Comparison of ENCODE assay signal across 21 cellular contexts in the genomic region with DNA sequence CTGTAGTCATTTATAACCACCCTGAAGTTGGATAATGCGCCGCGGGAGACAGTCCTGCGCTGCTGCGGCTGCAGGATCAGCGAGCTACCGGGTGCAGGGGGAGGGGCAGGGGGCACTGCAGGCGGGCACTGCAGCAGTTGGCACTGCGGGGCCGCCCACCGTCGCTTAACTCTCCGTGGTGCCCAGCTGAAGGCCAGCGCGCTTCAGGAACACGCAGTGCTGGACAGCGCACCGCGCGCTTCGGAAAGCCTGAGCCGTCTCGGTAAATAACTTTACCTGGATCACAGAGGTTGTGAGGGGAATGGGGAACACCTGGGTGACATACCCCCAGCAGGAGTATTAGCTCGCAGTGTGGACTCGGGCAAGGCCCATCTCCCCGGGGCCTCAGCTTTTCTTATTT. TPM values are rescaled to one million over a fixed set of nuclear protein-coding genes. Genes with fewer than 3 reads are reported as not detected.
DNase-seq lines count a peak whose midpoint lies in the region; ATAC-seq, FAIRE-seq and TF ChIP-seq lines count a peak whose summit lies in the region.
"Had no signal": no experiment of that assay in that cellular context is flagged by ENCODE, and none has a peak within 500 bp of the region (broad histone marks: within the 10 kb centered on the region; RNA-seq: fewer than 3 reads in every experiment).

No MANE protein-coding gene starts in this region.

- peak; percentile 15 for ATAC-seq in activated naive CD8-positive, alpha-beta T cell treated with anti-CD3 and anti-CD28 coated beads, Interleukin-2, amount 50 U/mL, for 24 hours
- ATAC-seq in left lung (peak; percentile 77), GM21576 (IDR thresholded peaks at IDR 0.05; ENCODE audit: unreplicated experiment) (no peak)
- no peak for ATAC-seq in CD4-positive, alpha-beta T cell (ENCODE audit: poor library complexity)
- ATAC-seq: naive thymus-derived CD8-positive, alpha-beta T cell had no signal

- H3K4me3 Mint-ChIP-seq in activated naive CD8-positive, alpha-beta T cell treated with anti-CD3 and anti-CD28 coated beads, Interleukin-2, amount 50 U/mL, for 24 hours = no peak overlapping the region
- H3K4me3 Mint-ChIP-seq in activated naive CD8-positive, alpha-beta T cell treated with anti-CD3 and anti-CD28 coated beads for 36 hours = no peak overlapping the region
- no peak overlapping the region for H3K4me3 Mint-ChIP-seq in CD4-positive, alpha-beta T cell
- H3K4me3 Mint-ChIP-seq: naive thymus-derived CD8-positive, alpha-beta T cell had no signal

- H2BK120ac ChIP-seq in H1 (replicated peaks; ENCODE audit: low read depth, low read length) = no peak overlapping the region

- peaks cover 30% of the 10 kb centered on the region for H3K27me3 Mint-ChIP-seq in activated naive CD8-positive, alpha-beta T cell treated with anti-CD3 and anti-CD28 coated beads, Interleukin-2, amount 50 U/mL, for 24 hours
- peaks cover 44% of the 10 kb centered on the region for H3K27me3 Mint-ChIP-seq in activated naive CD8-positive, alpha-beta T cell treated with anti-CD3 and anti-CD28 coated beads for 36 hours
- peaks cover 65% of the 10 kb centered on the region for H3K27me3 Mint-ChIP-seq in CD4-positive, alpha-beta T cell

- no peak overlapping the region for H3K23ac ChIP-seq in H1 (ENCODE audit: insufficient read length)

- TF ChIP-seq RAD21 in H1 (IDR thresholded peaks at IDR 0.05 in 1 of 2, conservative IDR thresholded peaks at IDR 0.05 in 1 of 2; ENCODE audit: low read depth in 2 of 2, low read length in 2 of 2) = no peak

- H3K4me3 ChIP-seq in H1 (ENCODE audit: extremely low read depth in 1 of 4, insufficient read depth in 2 of 4, low read depth in 3 of 4, low read length in 4 of 4) (no peak overlapping the region), left lung (no peak overlapping the region), stomach (no peak overlapping the region)
- H3K4me3 ChIP-seq: thoracic aorta had no signal

- no peak overlapping the region for H2BK20ac ChIP-seq in H1 (ENCODE audit: low read length)

- CTCF ChIA-PET in H1 (lab: Charles Lee; ENCODE audit: partially characterized antibody) = interaction anchor here (1.5 to 3.0 kb wide), 4 partner anchors 12 to 254 kb away, joined by 3 to 21 read pairs (median 5); partner anchors contain the start of gene LRFN2
- CTCF ChIA-PET in CD4-positive, alpha-beta T cell (lab: Charles Lee) = no interaction called here

- no peak overlapping the region for H2BK12ac ChIP-seq in H1 (ENCODE audit: low read depth, low read length)

- no peak overlapping the region for H4K8ac ChIP-seq in H1 (ENCODE audit: extremely low read depth, insufficient read depth, low read length)

- H3K4me1 ChIP-seq in H1 (replicated peaks in 1 of 4; ENCODE audit: control insufficient read depth in 3 of 4, insufficient read depth in 4 of 4, low read length in 3 of 4) (no peaks in the 10 kb centered on the region), left lung (no peaks in the 10 kb centered on the region), stomach (no peaks in the 10 kb centered on the region)

- H4K5ac ChIP-seq in H1 (ENCODE audit: insufficient read length, low read depth, low read length) = no peak overlapping the region

- no peaks in the 10 kb centered on the region for H3K27me3 ChIP-seq in H1 (replicated peaks in 1 of 4; ENCODE audit: control insufficient read depth in 3 of 4, extremely low read depth in 1 of 4, insufficient read depth in 3 of 4, low read length in 3 of 4)
- peaks cover 9 to 64% of the 10 kb centered on the region in 2 donors for H3K27me3 ChIP-seq in left lung
- H3K27me3 ChIP-seq in stomach = peaks cover 9 to 84% (median 20%) of the 10 kb centered on the region in 3 donors
- peaks cover 20% of the 10 kb centered on the region for H3K27me3 ChIP-seq in CD4-positive, alpha-beta T cell (ENCODE audit: control insufficient read depth, insufficient read depth, low read length)

- no peak overlapping the region for H3K18ac ChIP-seq in H1 (ENCODE audit: extremely low read depth, low read length)

- no peak for DNase-seq in activated naive CD8-positive, alpha-beta T cell treated with anti-CD3 and anti-CD28 coated beads, Interleukin-2, amount 50 U/mL, for 24 hours
- no peak for DNase-seq in activated naive CD8-positive, alpha-beta T cell treated with anti-CD3 and anti-CD28 coated beads for 36 hours
- no peak for DNase-seq in H1 (ENCODE audit: low read depth in 1 of 2, low spot score in 2 of 2)
- no peak for DNase-seq in left lung
- DNase-seq in stomach = peak; percentile 40
- no peak for DNase-seq in NCI-H526 (lab: John Stamatoyannopoulos, UW)
- DNase-seq in CD4-positive, alpha-beta T cell = no peak
- DNase-seq: activated CD4-positive, alpha-beta T cell treated with anti-CD3 and anti-CD28 coated beads for 4 hours; activated effector memory CD4-positive, alpha-beta T cell treated with anti-CD3 and anti-CD28 coated beads, Interleukin-2, amount 50 U/mL, for 16 hours; amygdala; MM.1S; naive thymus-derived CD8-positive, alpha-beta T cell; NCI-H187 treated with DMSO at 0.1 percent for 48 hours; NCI-H446; NK-92 treated with Interleukin-12 subunit alpha and Interleukin-12 subunit beta, amount 100 ng/mL, for 24 hours had no signal

- no peak overlapping the region for H2BK5ac ChIP-seq in H1 (ENCODE audit: low read depth, low read length)

- no peaks in the 10 kb centered on the region for H3K23me2 ChIP-seq in H1 (ENCODE audit: low read depth, low read length)

- no peak overlapping the region for H3K4ac ChIP-seq in H1 (replicated peaks; ENCODE audit: insufficient read length, low read depth, low read length)

- H2BK15ac ChIP-seq in H1 (ENCODE audit: low read length) = no peak overlapping the region

- H3K9me3 ChIP-seq in H1 (ENCODE audit: insufficient read depth in 2 of 2, low read depth in 1 of 2, low read length in 1 of 2) = no peaks in the 10 kb centered on the region
- no peaks in the 10 kb centered on the region for H3K9me3 ChIP-seq in left lung
- H3K9me3 ChIP-seq in stomach = no peaks in the 10 kb centered on the region
- no peaks in the 10 kb centered on the region for H3K9me3 ChIP-seq in CD4-positive, alpha-beta T cell (ENCODE audit: control insufficient read depth, low read length)
- H3K9me3 ChIP-seq: thoracic aorta had no signal

- H2AFZ ChIP-seq in H1 (ENCODE audit: low read length) = no peak overlapping the region

- intact Hi-C loops in left lung (cut with DNase I) = no loop called here
- intact Hi-C loops in stomach (cut with DNase I; ENCODE audit: low total_unique reads) = no loop called here
- intact Hi-C loops in CD4-positive, alpha-beta T cell (cut with DNase I, micrococcal nuclease) = no loop called here

- TF ChIP-seq POLR2A in H1 (IDR thresholded peaks at IDR 0.05; ENCODE audit: control extremely low read depth in 1 of 2, low read depth in 2 of 2, low read length in 2 of 2) (no peak), stomach (IDR thresholded peaks at IDR 0.05) (no peak)

- no peaks in the 10 kb centered on the region for H3K4me1 Mint-ChIP-seq in activated naive CD8-positive, alpha-beta T cell treated with anti-CD3 and anti-CD28 coated beads, Interleukin-2, amount 50 U/mL, for 24 hours
- H3K4me1 Mint-ChIP-seq in activated naive CD8-positive, alpha-beta T cell treated with anti-CD3 and anti-CD28 coated beads for 36 hours = no peaks in the 10 kb centered on the region
- no peaks in the 10 kb centered on the region for H3K4me1 Mint-ChIP-seq in CD4-positive, alpha-beta T cell (ENCODE audit: low read depth)
- H3K4me1 Mint-ChIP-seq: naive thymus-derived CD8-positive, alpha-beta T cell had no signal

- H3K9ac ChIP-seq in H1 (replicated peaks in 1 of 4; ENCODE audit: extremely low read depth in 1 of 4, low read depth in 3 of 4, low read length in 3 of 4) = no peak overlapping the region

- H3K14ac ChIP-seq in H1 (ENCODE audit: insufficient read length) = no peak overlapping the region

- no peak overlapping the region for H3K27ac ChIP-seq in H1 (ENCODE audit: low read depth, low read length)
- H3K27ac ChIP-seq in left lung = no peak overlapping the region
- H3K27ac ChIP-seq in stomach = no peak overlapping the region
- no peak overlapping the region for H3K27ac ChIP-seq in CD4-positive, alpha-beta T cell (ENCODE audit: low read depth, low read length)
- H3K27ac ChIP-seq: C4-2B, RWPE1, thoracic aorta had no signal

- no peak overlapping the region for H3K27ac Mint-ChIP-seq in activated naive CD8-positive, alpha-beta T cell treated with anti-CD3 and anti-CD28 coated beads, Interleukin-2, amount 50 U/mL, for 24 hours
- H3K27ac Mint-ChIP-seq in activated naive CD8-positive, alpha-beta T cell treated with anti-CD3 and anti-CD28 coated beads for 36 hours = no peak overlapping the region
- H3K27ac Mint-ChIP-seq in CD4-positive, alpha-beta T cell = no peak overlapping the region
- H3K27ac Mint-ChIP-seq: naive thymus-derived CD8-positive, alpha-beta T cell had no signal

- FAIRE-seq in H1 (lab: Jason Lieb, UNC) = no peak
- FAIRE-seq: A204.1 had no signal

- TF ChIP-seq EP300 in H1 (IDR thresholded peaks at IDR 0.05; ENCODE audit: borderline replicate concordance in 1 of 2, low read depth in 2 of 2, low read length in 2 of 2) (no peak), stomach (IDR thresholded peaks at IDR 0.05) (no peak)

- no peaks in the 10 kb centered on the region for H3K36me3 Mint-ChIP-seq in activated naive CD8-positive, alpha-beta T cell treated with anti-CD3 and anti-CD28 coated beads, Interleukin-2, amount 50 U/mL, for 24 hours (ENCODE audit: low read depth)
- H3K36me3 Mint-ChIP-seq in activated naive CD8-positive, alpha-beta T cell treated with anti-CD3 and anti-CD28 coated beads for 36 hours = no peaks in the 10 kb centered on the region
- no peaks in the 10 kb centered on the region for H3K36me3 Mint-ChIP-seq in CD4-positive, alpha-beta T cell (ENCODE audit: low read depth)
- H3K36me3 Mint-ChIP-seq: naive thymus-derived CD8-positive, alpha-beta T cell had no signal

- H3K36me3 ChIP-seq in H1 (ENCODE audit: control insufficient read depth in 2 of 4, insufficient read depth in 4 of 4, low read length in 3 of 4) (no peaks in the 10 kb centered on the region), left lung (no peaks in the 10 kb centered on the region), stomach (no peaks in the 10 kb centered on the region)
- H3K36me3 ChIP-seq: thoracic aorta had no signal

- no peaks in the 10 kb centered on the region for H3K79me2 ChIP-seq in H1 (ENCODE audit: control insufficient read depth in 1 of 2, insufficient read depth in 2 of 2, low read length in 2 of 2)

- POLR2A ChIA-PET in H1 (lab: Charles Lee; ENCODE audit: partially characterized antibody) = no interaction called here
- POLR2A ChIA-PET in CD4-positive, alpha-beta T cell (lab: Charles Lee) = no interaction called here

- 72% methylated on average over 13 of the region's 26 CpGs; no CpG with 5 or more reads in 1 of the 2 experiments for WGBS in H1 (ENCODE audit: extremely low coverage in 1 of 2, insufficient coverage in 1 of 2, insufficient read length in 1 of 2, insufficient replicate concordance in 2 of 2, low coverage in 1 of 2, low lambda C conversion rate in 2 of 2, missing lambda C conversion rate in 1 of 2), 2 experiments
- 7 to 15% (median 13%) methylated on average over 20 to 26 of the region's 26 CpGs for WGBS in stomach, 5 donors

- no peaks in the 10 kb centered on the region for H3K9me3 Mint-ChIP-seq in activated naive CD8-positive, alpha-beta T cell treated with anti-CD3 and anti-CD28 coated beads, Interleukin-2, amount 50 U/mL, for 24 hours
- no peaks in the 10 kb centered on the region for H3K9me3 Mint-ChIP-seq in activated naive CD8-positive, alpha-beta T cell treated with anti-CD3 and anti-CD28 coated beads for 36 hours
- H3K9me3 Mint-ChIP-seq in CD4-positive, alpha-beta T cell = no peaks in the 10 kb centered on the region

- no peak for TF ChIP-seq CTCF in H1 (IDR thresholded peaks at IDR 0.05; ENCODE audit: control extremely low read depth in 1 of 3, insufficient read depth in 1 of 3, low read depth in 1 of 3, low read length in 3 of 3)
- no peak for TF ChIP-seq CTCF in left lung (IDR thresholded peaks at IDR 0.05)
- TF ChIP-seq CTCF in stomach (IDR thresholded peaks at IDR 0.05) = no peak
- no peak for TF ChIP-seq CTCF in CD4-positive, alpha-beta T cell (IDR thresholded peaks at IDR 0.05)

- no peak overlapping the region for H4K91ac ChIP-seq in H1 (replicated peaks; ENCODE audit: insufficient read length, low read length)

- no peak overlapping the region for H2AK5ac ChIP-seq in H1 (ENCODE audit: low read depth, low read length)

- H3K56ac ChIP-seq in H1 (replicated peaks; ENCODE audit: insufficient read length, low read depth, low read length) = no peak overlapping the region

- no peak overlapping the region for H3K4me2 ChIP-seq in H1 (ENCODE audit: insufficient read depth in 1 of 2, low read depth in 2 of 2, low read length in 2 of 2)

- H4K20me1 ChIP-seq in H1 (replicated peaks in 1 of 2; ENCODE audit: control insufficient read depth in 1 of 2, insufficient read depth in 2 of 2, low read length in 2 of 2) = no peaks in the 10 kb centered on the region

- H3K79me1 ChIP-seq in H1 (ENCODE audit: low read depth, low read length) = 0 out of 2 replicates have a peak, but pooled peaks cover 2% of the 10 kb centered on the region

RNA-seq across cellular contexts. Expression of gene LRFN2, which starts 12.4 kb away (rescaled TPM):
- not detected for total RNA-seq in activated naive CD8-positive, alpha-beta T cell treated with anti-CD3 and anti-CD28 coated beads for 36 hours
- total RNA-seq in H1 (2021; fragmentation: NEBNext Ultra II Directional; extraction: Animal tissue kit (Norgen Biotek cat#: 25700)) = 2.3 TPM in 2 replicates
- polyA plus RNA-seq in H1 (2011; rRNA removed) = 2.3 and 2.9 TPM in 2 replicates
- 2.1 TPM for polyA plus RNA-seq in H1 (2011; cell fraction: cytosol; rRNA removed)
- 5.0 TPM for polyA plus RNA-seq in H1 (2011; cell fraction: nucleus; rRNA removed)
- polyA plus RNA-seq in H1 (2012, experiment 1 of 2) = 0.64 to 1.5 TPM (median 1.2 TPM) in 4 replicates
- polyA plus RNA-seq in H1 (2012, experiment 2 of 2) = 0.75 TPM
- polyA plus RNA-seq in H1 (2013, experiment 1 of 2) = 2.1 TPM
- 2.3 TPM for polyA plus RNA-seq in H1 (2013, experiment 2 of 2)
- polyA minus RNA-seq in H1 (2011; rRNA and poly(A)+ RNA removed) = 3.2 and 3.8 TPM in 2 replicates
- 2.9 TPM for polyA minus RNA-seq in H1 (2011; cell fraction: cytosol; rRNA and poly(A)+ RNA removed)
- 6.2 TPM for polyA minus RNA-seq in H1 (2011; cell fraction: nucleus; rRNA and poly(A)+ RNA removed)
- total RNA-seq in left lung = under 1 TPM in 1 of 2 donors, not detected in 1; 0.06 TPM
- total RNA-seq in stomach = not detected
- polyA plus RNA-seq in stomach = under 1 TPM in 1 of 3 donors, not detected in 2; 0.10 TPM
- not detected for total RNA-seq in CD4-positive, alpha-beta T cell
- total RNA-seq: naive thymus-derived CD8-positive, alpha-beta T cell; posterior vena cava; thoracic aorta had no signal

Comparison
In these comparisons a context has a peak if more than half of its experiments do, and no peak if none do; other contexts are left out.
1. ATAC-seq: peak in activated naive CD8-positive, alpha-beta T cell treated with anti-CD3 and anti-CD28 coated beads, Interleukin-2, amount 50 U/mL, for 24 hours (single experiment) and left lung (single experiment); none in GM21576 (single experiment) and CD4-positive, alpha-beta T cell (single experiment).